8 cellular contexts compared by ENCODE assay signal in the genomic region with DNA sequence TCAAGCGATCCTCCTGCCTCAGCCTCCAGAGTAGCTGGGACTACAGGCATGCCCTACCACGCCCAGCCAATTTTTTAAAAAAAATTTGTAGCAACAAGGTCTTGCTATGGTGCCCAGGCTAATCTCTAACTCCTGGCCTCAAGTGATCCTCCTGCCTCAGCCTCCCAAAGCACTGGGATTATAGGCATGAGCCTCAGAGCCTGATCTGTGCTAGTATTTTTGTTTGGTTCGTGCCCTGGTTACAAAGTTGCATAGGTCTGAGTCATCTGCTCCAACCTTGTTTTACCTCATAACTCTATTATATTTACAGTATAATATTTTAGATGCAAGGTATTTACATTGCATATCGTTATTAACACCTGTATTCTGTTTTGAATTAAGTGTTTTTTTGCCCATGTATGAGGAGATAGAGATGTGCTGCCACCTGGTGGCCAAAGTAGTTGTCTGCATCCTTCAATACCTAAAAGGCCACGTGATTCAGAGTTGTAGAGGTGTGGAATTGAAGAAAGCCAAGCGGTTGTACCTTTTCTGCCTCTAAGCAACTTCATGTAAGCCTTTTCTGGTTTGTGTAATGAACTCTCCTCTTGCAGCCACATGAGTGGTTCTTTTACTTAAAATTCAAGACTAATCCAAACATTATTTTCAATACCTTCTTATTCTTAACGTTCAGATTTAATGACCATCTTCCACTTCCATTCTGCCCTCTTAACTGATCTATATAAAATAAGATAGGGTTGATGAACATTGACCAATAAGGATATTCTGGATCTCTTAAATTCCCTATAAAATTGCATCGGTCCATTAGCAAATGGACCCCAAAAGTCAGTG. TPM values are rescaled to one million over a fixed set of nuclear protein-coding genes. Genes with fewer than 3 reads are reported as not detected.
DNase-seq lines count a peak whose midpoint lies in the region; ATAC-seq and TF ChIP-seq lines count a peak whose summit lies in the region.

No MANE protein-coding gene starts in this region.

- no peak overlapping the region for H3K9ac ChIP-seq in Loucy (ENCODE audit: low read depth, low read length, poor library complexity, severe bottlenecking)
- no peak overlapping the region for H3K9ac ChIP-seq in parathyroid adenoma

- in situ Hi-C loops in Caki2 (cut with HindIII; ENCODE audit: low pct_unique_long_range_greater_than_20kb, low sequenced_read_pairs) = no loop called here

- DNase-seq in Caki2 (ENCODE audit: low read depth) (peak; percentile 38), SHP77 (lab: John Stamatoyannopoulos, UW) (peak; percentile 65 to 69), foreskin keratinocyte (peak in 1 of 2 donors; percentile 66), type B pancreatic cell (ENCODE audit: extremely low spot score, unreplicated experiment) (no peak)
- DNase-seq in activated T-helper 2 cell treated with anti-CD3 and anti-CD28 coated beads, Interferon-gamma antibody, Interleukin-2, Interleukin-4, amounts not matched to agents 10 μg/mL and 5 μg/mL and 100 μg/mL, durations not matched to agents 14 hours and 24 hours and 36 hours (ENCODE audit: low spot score) = peak; percentile 62

- H3K79me2 ChIP-seq in Loucy (ENCODE audit: insufficient read depth, low read length) = no peaks in the 10 kb centered on the region
- no peaks in the 10 kb centered on the region for H3K79me2 ChIP-seq in parathyroid adenoma

- intact Hi-C loops in activated T-helper 2 cell treated with anti-CD3 and anti-CD28 coated beads, Interferon-gamma antibody, Interleukin-2, Interleukin-4, amounts not matched to agents 10 μg/mL and 5 μg/mL and 100 μg/mL, durations not matched to agents 14 hours and 24 hours and 36 hours (cut with micrococcal nuclease) = loop anchor here (1.0 to 10.0 kb wide), 8 partner anchors 37 to 497 kb away; a partner anchor contains a TSS

- no peak overlapping the region for H3K4me2 ChIP-seq in Loucy (ENCODE audit: low read depth, low read length, poor library complexity, severe bottlenecking)
- no peak overlapping the region for H3K4me2 ChIP-seq in parathyroid adenoma (ENCODE audit: low read length)

- peaks cover 13% of the 10 kb centered on the region for H3K4me1 ChIP-seq in Loucy (ENCODE audit: insufficient read depth, low read length, poor library complexity, severe bottlenecking)
- no peaks in the 10 kb centered on the region for H3K4me1 ChIP-seq in foreskin keratinocyte
- H3K4me1 ChIP-seq in parathyroid adenoma = no peaks in the 10 kb centered on the region

- peaks cover 38% of the 10 kb centered on the region for H3K36me3 ChIP-seq in Loucy (ENCODE audit: insufficient read depth, low read length)
- no peaks in the 10 kb centered on the region for H3K36me3 ChIP-seq in parathyroid adenoma (ENCODE audit: control insufficient read depth, insufficient read depth, low read length)

- no peaks in the 10 kb centered on the region for H4K20me1 ChIP-seq in Loucy (ENCODE audit: insufficient read depth, low read length, poor library complexity, severe bottlenecking)

- H3K27me3 Mint-ChIP-seq in activated T-helper 2 cell treated with anti-CD3 and anti-CD28 coated beads, Interferon-gamma antibody, Interleukin-2, Interleukin-4, amounts not matched to agents 10 μg/mL and 5 μg/mL and 100 μg/mL, durations not matched to agents 14 hours and 24 hours and 36 hours (ENCODE audit: low read depth) = no peaks in the 10 kb centered on the region
- H3K27me3 Mint-ChIP-seq in type B pancreatic cell = no peaks in the 10 kb centered on the region

- H3K4me3 ChIP-seq in Loucy (ENCODE audit: low read length, poor library complexity, severe bottlenecking) = no peak overlapping the region
- no peak overlapping the region for H3K4me3 ChIP-seq in parathyroid adenoma (ENCODE audit: low read depth, low read length)

- no peaks in the 10 kb centered on the region for H3K9me2 ChIP-seq in Loucy (replicated peaks; ENCODE audit: low read depth, low read length)

- H3K27ac ChIP-seq in foreskin keratinocyte (no peak overlapping the region), parathyroid adenoma (no peak overlapping the region)

- H3K27me3 ChIP-seq in Loucy (ENCODE audit: insufficient read depth, low read length, poor library complexity, severe bottlenecking) (no peaks in the 10 kb centered on the region), foreskin keratinocyte (no peaks in the 10 kb centered on the region), parathyroid adenoma (ENCODE audit: control insufficient read depth, insufficient read depth, low read length) (no peaks in the 10 kb centered on the region)

- peaks cover 14% of the 10 kb centered on the region for H3K4me1 Mint-ChIP-seq in activated T-helper 2 cell treated with anti-CD3 and anti-CD28 coated beads, Interferon-gamma antibody, Interleukin-2, Interleukin-4, amounts not matched to agents 10 μg/mL and 5 μg/mL and 100 μg/mL, durations not matched to agents 14 hours and 24 hours and 36 hours (ENCODE audit: low read depth)
- peaks cover 4% of the 10 kb centered on the region for H3K4me1 Mint-ChIP-seq in type B pancreatic cell (ENCODE audit: unreplicated experiment)

- peak; percentile 85 for TF ChIP-seq CTCF in Loucy (conservative IDR thresholded peaks at IDR 0.05; ENCODE audit: low read length)
- TF ChIP-seq CTCF in foreskin keratinocyte (conservative IDR thresholded peaks at IDR 0.05) = peak; percentile 97
- peak; percentile 95 for TF ChIP-seq CTCF in parathyroid adenoma (IDR thresholded peaks at IDR 0.05)
- peak; percentile 97 for TF ChIP-seq CTCF in type B pancreatic cell (conservative IDR thresholded peaks at IDR 0.05)

- H3K9me3 ChIP-seq in Loucy (ENCODE audit: insufficient read depth, low read depth, low read length) (no peaks in the 10 kb centered on the region), parathyroid adenoma (ENCODE audit: control insufficient read depth, low read length) (no peaks in the 10 kb centered on the region)

- peaks cover 66% of the 10 kb centered on the region for H3K36me3 Mint-ChIP-seq in activated T-helper 2 cell treated with anti-CD3 and anti-CD28 coated beads, Interferon-gamma antibody, Interleukin-2, Interleukin-4, amounts not matched to agents 10 μg/mL and 5 μg/mL and 100 μg/mL, durations not matched to agents 14 hours and 24 hours and 36 hours (ENCODE audit: low read depth)
- peaks cover 5% of the 10 kb centered on the region for H3K36me3 Mint-ChIP-seq in type B pancreatic cell

- no peaks in the 10 kb centered on the region for H3F3A ChIP-seq in Loucy (ENCODE audit: low read depth)

- no peak overlapping the region for H3K4me3 Mint-ChIP-seq in activated T-helper 2 cell treated with anti-CD3 and anti-CD28 coated beads, Interferon-gamma antibody, Interleukin-2, Interleukin-4, amounts not matched to agents 10 μg/mL and 5 μg/mL and 100 μg/mL, durations not matched to agents 14 hours and 24 hours and 36 hours (ENCODE audit: low read depth)
- H3K4me3 Mint-ChIP-seq in type B pancreatic cell = no peak overlapping the region

- no peak overlapping the region for H3K27ac Mint-ChIP-seq in activated T-helper 2 cell treated with anti-CD3 and anti-CD28 coated beads, Interferon-gamma antibody, Interleukin-2, Interleukin-4, amounts not matched to agents 10 μg/mL and 5 μg/mL and 100 μg/mL, durations not matched to agents 14 hours and 24 hours and 36 hours
- no peak overlapping the region for H3K27ac Mint-ChIP-seq in type B pancreatic cell

- H2AFZ ChIP-seq in Loucy (ENCODE audit: low read length) (no peak overlapping the region), parathyroid adenoma (no peak overlapping the region)

- ATAC-seq in GM21529 (IDR thresholded peaks at IDR 0.05; ENCODE audit: unreplicated experiment) = peak; percentile 84
- peak; percentile 74 for ATAC-seq in foreskin keratinocyte

- H3K9me3 Mint-ChIP-seq in activated T-helper 2 cell treated with anti-CD3 and anti-CD28 coated beads, Interferon-gamma antibody, Interleukin-2, Interleukin-4, amounts not matched to agents 10 μg/mL and 5 μg/mL and 100 μg/mL, durations not matched to agents 14 hours and 24 hours and 36 hours = no peaks in the 10 kb centered on the region
- no peaks in the 10 kb centered on the region for H3K9me3 Mint-ChIP-seq in type B pancreatic cell

RNA-seq across cellular contexts. Expression of a gene that starts 19.9 kb away (rescaled TPM):
- total RNA-seq in Caki2 (2014; rRNA removed; shearing (Covaris generic); ENCODE audit: low replicate concordance) = 12.3 and 39.6 TPM in 2 replicates
- total RNA-seq in activated T-helper 2 cell treated with anti-CD3 and anti-CD28 coated beads, Interferon-gamma antibody, Interleukin-2, Interleukin-4, amounts not matched to agents 10 μg/mL and 5 μg/mL and 100 μg/mL, durations not matched to agents 14 hours and 24 hours and 36 hours = 0.16 TPM in 2 replicates
- total RNA-seq in foreskin keratinocyte (7.2 and 7.7 TPM in 2 replicates), type B pancreatic cell (ENCODE audit: low replicate concordance) (7.8 and 8.6 TPM in 2 replicates)
- 6.2 and 6.8 TPM in 2 replicates for polyA plus RNA-seq in foreskin keratinocyte
